In genomic region chr1:3121401-3122215, GRCh38 we compare ENCODE assay signal across 17 cellular contexts. TPM values are rescaled to one million over a fixed set of nuclear protein-coding genes. Genes with fewer than 3 reads are reported as not detected.
"Had no signal": no experiment of that assay in that cellular context is flagged by ENCODE, and none has a peak within 500 bp of the region (broad histone marks: within the 10 kb centered on the region; RNA-seq: fewer than 3 reads in every experiment).

No MANE protein-coding gene starts in this region.

- H3K4me3 ChIP-seq: esophagus muscularis mucosa, lower lobe of right lung, ovary, testis had no signal

- H3K4me3 Mint-ChIP-seq: activated B cell treated with CpG ODN at 0.5 μM for 24 hours; activated CD4-positive, alpha-beta T cell treated with anti-CD3 and anti-CD28 coated beads, Interleukin-2, amount 10 ng/mL, durations not matched to agents 24 days and 14 days; activated CD8-positive, alpha-beta T cell treated with anti-CD3 and anti-CD28 coated beads, Interleukin-2, amount 10 ng/mL, durations not matched to agents 7 days and 5 days; activated naive CD4-positive, alpha-beta T cell treated with anti-CD3 and anti-CD28 coated beads, Interleukin-2, amount 50 U/mL, for 24 hours; mesothelial cell of epicardium; stimulated activated naive CD8-positive, alpha-beta T cell treated with anti-CD3 and anti-CD28 coated beads, Interleukin-15, amount 100 ng/mL, for 72 hours had no signal

- H3K36me3 ChIP-seq: esophagus muscularis mucosa, lower lobe of right lung, ovary had no signal

- H3K27me3 ChIP-seq: ovary, testis had no signal

- DNase-seq: activated B cell treated with CpG ODN at 0.5 μM for 24 hours; activated CD4-positive, alpha-beta T cell treated with anti-CD3 and anti-CD28 coated beads, Interleukin-2, amount 10 ng/mL, durations not matched to agents 24 days and 14 days; activated CD8-positive, alpha-beta memory T cell treated with anti-CD3 and anti-CD28 coated beads, Interleukin-2, amount 50 U/mL, for 4 hours; activated CD8-positive, alpha-beta T cell treated with anti-CD3 and anti-CD28 coated beads, Interleukin-2, amount 10 ng/mL, durations not matched to agents 7 days and 5 days; activated effector memory CD4-positive, alpha-beta T cell treated with anti-CD3 and anti-CD28 coated beads, Interleukin-2, amount 50 U/mL, for 16 hours; activated T-cell treated with anti-CD3 and anti-CD28 coated beads, Interleukin-2, amount 50 U/mL, for 48 hours; hippocampal formation; lower lobe of right lung; ovary; stimulated activated CD4-positive, alpha-beta T cell treated with anti-CD3 and anti-CD28 coated beads, Interleukin-1b, Interleukin-23, amount 100 ng/mL, for 48 hours; stimulated activated naive CD8-positive, alpha-beta T cell treated with anti-CD3 and anti-CD28 coated beads, Interleukin-15, amount 100 ng/mL, for 72 hours; T-helper 2 cell; testis had no signal

- H3K27me3 Mint-ChIP-seq: activated B cell treated with CpG ODN at 0.5 μM for 24 hours; activated CD4-positive, alpha-beta T cell treated with anti-CD3 and anti-CD28 coated beads, Interleukin-2, amount 10 ng/mL, durations not matched to agents 24 days and 14 days; activated naive CD4-positive, alpha-beta T cell treated with anti-CD3 and anti-CD28 coated beads, Interleukin-2, amount 50 U/mL, for 24 hours; stimulated activated naive CD8-positive, alpha-beta T cell treated with anti-CD3 and anti-CD28 coated beads, Interleukin-15, amount 100 ng/mL, for 72 hours had no signal

- H3K36me3 Mint-ChIP-seq: activated naive CD4-positive, alpha-beta T cell treated with anti-CD3 and anti-CD28 coated beads, Interleukin-2, amount 50 U/mL, for 24 hours; mesothelial cell of epicardium had no signal

- H3K27ac ChIP-seq: lower lobe of right lung, testis had no signal

- H3K4me1 Mint-ChIP-seq: activated B cell treated with CpG ODN at 0.5 μM for 24 hours; activated CD4-positive, alpha-beta T cell treated with anti-CD3 and anti-CD28 coated beads, Interleukin-2, amount 10 ng/mL, durations not matched to agents 24 days and 14 days; activated naive CD4-positive, alpha-beta T cell treated with anti-CD3 and anti-CD28 coated beads, Interleukin-2, amount 50 U/mL, for 24 hours; stimulated activated naive CD8-positive, alpha-beta T cell treated with anti-CD3 and anti-CD28 coated beads, Interleukin-15, amount 100 ng/mL, for 72 hours had no signal

- H3K27ac Mint-ChIP-seq: activated B cell treated with CpG ODN at 0.5 μM for 24 hours; activated CD4-positive, alpha-beta T cell treated with anti-CD3 and anti-CD28 coated beads, Interleukin-2, amount 10 ng/mL, durations not matched to agents 24 days and 14 days; activated CD8-positive, alpha-beta T cell treated with anti-CD3 and anti-CD28 coated beads, Interleukin-2, amount 10 ng/mL, durations not matched to agents 7 days and 5 days; activated naive CD4-positive, alpha-beta T cell treated with anti-CD3 and anti-CD28 coated beads, Interleukin-2, amount 50 U/mL, for 24 hours; stimulated activated naive CD8-positive, alpha-beta T cell treated with anti-CD3 and anti-CD28 coated beads, Interleukin-15, amount 100 ng/mL, for 72 hours had no signal

- ATAC-seq: activated CD8-positive, alpha-beta T cell treated with anti-CD3 and anti-CD28 coated beads, Interleukin-2, amount 10 ng/mL, durations not matched to agents 7 days and 5 days; lower lobe of right lung; stimulated activated naive CD8-positive, alpha-beta T cell treated with anti-CD3 and anti-CD28 coated beads, Interleukin-15, amount 100 ng/mL, for 72 hours had no signal

- H3K9me3 Mint-ChIP-seq: activated B cell treated with CpG ODN at 0.5 μM for 24 hours; activated CD4-positive, alpha-beta T cell treated with anti-CD3 and anti-CD28 coated beads, Interleukin-2, amount 10 ng/mL, durations not matched to agents 24 days and 14 days; activated naive CD4-positive, alpha-beta T cell treated with anti-CD3 and anti-CD28 coated beads, Interleukin-2, amount 50 U/mL, for 24 hours; mesothelial cell of epicardium; stimulated activated naive CD8-positive, alpha-beta T cell treated with anti-CD3 and anti-CD28 coated beads, Interleukin-15, amount 100 ng/mL, for 72 hours had no signal

RNA-seq across cellular contexts. Expression of gene PRDM16, which starts 52.6 kb away (rescaled TPM):
- total RNA-seq: activated B cell treated with CpG ODN at 0.5 μM for 24 hours; activated CD4-positive, alpha-beta T cell treated with anti-CD3 and anti-CD28 coated beads, Interleukin-2, amount 10 ng/mL, durations not matched to agents 24 days and 14 days; dermis microvascular lymphatic vessel endothelial cell had no signal
